In the genomic region with DNA sequence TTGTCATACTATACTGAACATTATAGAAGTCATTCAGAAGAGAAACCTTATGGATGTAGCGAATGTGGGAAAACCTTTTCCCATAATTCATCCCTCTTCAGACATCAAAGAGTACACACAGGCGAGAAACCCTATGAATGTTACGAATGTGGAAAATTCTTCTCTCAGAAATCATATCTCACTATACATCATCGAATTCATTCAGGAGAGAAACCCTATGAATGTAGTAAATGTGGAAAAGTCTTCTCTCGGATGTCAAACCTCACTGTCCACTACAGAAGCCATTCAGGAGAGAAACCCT, we compare ENCODE assay signal across 3 cellular contexts.
A peak's percentile ranks its signal among the peaks of the same experiment; 100 is the strongest.
TF ChIP-seq lines count a peak whose summit lies in the region.

No MANE protein-coding gene starts in this region.

TF ChIP-seq in HEK293T, 16 proteins besides CTCF, POLR2A, EP300 and RAD21:
- TF ChIP-seq ZNF384 (IDR thresholded peaks at IDR 0.05) (no peak), FOXA1 (IDR thresholded peaks at IDR 0.05) (no peak), FOXM1 (IDR thresholded peaks at IDR 0.05; ENCODE audit: borderline replicate concordance) (no peak), SUZ12 (IDR thresholded peaks at IDR 0.05) (no peak), SP1 (IDR thresholded peaks at IDR 0.05) (no peak), CTBP1 (IDR thresholded peaks at IDR 0.05; ENCODE audit: borderline replicate concordance) (no peak), NFRKB (IDR thresholded peaks at IDR 0.05) (peak; percentile 37; the same call in 1 of the 2 replicates)
- TF ChIP-seq, protein P1, sequence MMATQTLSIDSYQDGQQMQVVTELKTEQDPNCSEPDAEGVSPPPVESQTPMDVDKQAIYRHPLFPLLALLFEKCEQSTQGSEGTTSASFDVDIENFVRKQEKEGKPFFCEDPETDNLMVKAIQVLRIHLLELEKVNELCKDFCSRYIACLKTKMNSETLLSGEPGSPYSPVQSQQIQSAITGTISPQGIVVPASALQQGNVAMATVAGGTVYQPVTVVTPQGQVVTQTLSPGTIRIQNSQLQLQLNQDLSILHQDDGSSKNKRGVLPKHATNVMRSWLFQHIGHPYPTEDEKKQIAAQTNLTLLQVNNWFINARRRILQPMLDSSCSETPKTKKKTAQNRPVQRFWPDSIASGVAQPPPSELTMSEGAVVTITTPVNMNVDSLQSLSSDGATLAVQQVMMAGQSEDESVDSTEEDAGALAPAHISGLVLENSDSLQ (IDR thresholded peaks at IDR 0.05), result no peak

TF ChIP-seq in H1, 55 proteins besides CTCF, POLR2A, EP300 and RAD21:
- TF ChIP-seq FOSL1 (IDR thresholded peaks at IDR 0.05; ENCODE audit: insufficient read depth, low read depth, low read length) (no peak), HDAC2 (IDR thresholded peaks at IDR 0.05; ENCODE audit: borderline replicate concordance in 1 of 2, low read depth in 2 of 2, low read length in 2 of 2) (no peak), SRF (IDR thresholded peaks at IDR 0.05; ENCODE audit: low read depth, low read length) (no peak), SP1 (IDR thresholded peaks at IDR 0.05; ENCODE audit: low read depth, low read length) (no peak), GTF2F1 (IDR thresholded peaks at IDR 0.05; ENCODE audit: borderline replicate concordance, low read depth, low read length) (0 out of 2 replicates have a peak, but pooled peaks have one; percentile 27), EGR1 (IDR thresholded peaks at IDR 0.05; ENCODE audit: borderline replicate concordance, low read depth, low read length) (no peak)

TF ChIP-seq in SK-N-SH treated with all-trans-retinoic acid at 6 μM for 48 hours, 23 proteins besides CTCF, POLR2A, EP300 and RAD21:
- TF ChIP-seq ESRRG (CRISPR knock-in tag; IDR thresholded peaks at IDR 0.05), result no peak
- TF ChIP-seq ZNF8 (CRISPR knock-in tag; IDR thresholded peaks at IDR 0.05), result no peak
- TF ChIP-seq ZFP30 (CRISPR knock-in tag; IDR thresholded peaks at IDR 0.05), result no peak
- TF ChIP-seq, protein P2, sequence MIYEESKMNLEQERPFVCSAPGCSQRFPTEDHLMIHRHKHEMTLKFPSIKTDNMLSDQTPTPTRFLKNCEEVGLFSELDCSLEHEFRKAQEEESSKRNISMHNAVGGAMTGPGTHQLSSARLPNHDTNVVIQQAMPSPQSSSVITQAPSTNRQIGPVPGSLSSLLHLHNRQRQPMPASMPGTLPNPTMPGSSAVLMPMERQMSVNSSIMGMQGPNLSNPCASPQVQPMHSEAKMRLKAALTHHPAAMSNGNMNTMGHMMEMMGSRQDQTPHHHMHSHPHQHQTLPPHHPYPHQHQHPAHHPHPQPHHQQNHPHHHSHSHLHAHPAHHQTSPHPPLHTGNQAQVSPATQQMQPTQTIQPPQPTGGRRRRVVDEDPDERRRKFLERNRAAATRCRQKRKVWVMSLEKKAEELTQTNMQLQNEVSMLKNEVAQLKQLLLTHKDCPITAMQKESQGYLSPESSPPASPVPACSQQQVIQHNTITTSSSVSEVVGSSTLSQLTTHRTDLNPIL (CRISPR knock-in tag; IDR thresholded peaks at IDR 0.05; ENCODE audit: low read depth), result no peak
- TF ChIP-seq SNAI2 (CRISPR knock-in tag; IDR thresholded peaks at IDR 0.05), result no peak
- TF ChIP-seq, protein P3, sequence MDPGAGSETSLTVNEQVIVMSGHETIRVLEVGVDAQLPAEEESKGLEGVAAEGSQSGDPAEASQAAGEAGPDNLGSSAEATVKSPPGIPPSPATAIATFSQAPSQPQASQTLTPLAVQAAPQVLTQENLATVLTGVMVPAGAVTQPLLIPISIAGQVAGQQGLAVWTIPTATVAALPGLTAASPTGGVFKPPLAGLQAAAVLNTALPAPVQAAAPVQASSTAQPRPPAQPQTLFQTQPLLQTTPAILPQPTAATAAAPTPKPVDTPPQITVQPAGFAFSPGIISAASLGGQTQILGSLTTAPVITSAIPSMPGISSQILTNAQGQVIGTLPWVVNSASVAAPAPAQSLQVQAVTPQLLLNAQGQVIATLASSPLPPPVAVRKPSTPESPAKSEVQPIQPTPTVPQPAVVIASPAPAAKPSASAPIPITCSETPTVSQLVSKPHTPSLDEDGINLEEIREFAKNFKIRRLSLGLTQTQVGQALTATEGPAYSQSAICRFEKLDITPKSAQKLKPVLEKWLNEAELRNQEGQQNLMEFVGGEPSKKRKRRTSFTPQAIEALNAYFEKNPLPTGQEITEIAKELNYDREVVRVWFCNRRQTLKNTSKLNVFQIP (CRISPR knock-in tag; IDR thresholded peaks at IDR 0.05; ENCODE audit: borderline replicate concordance, low read depth), result no peak
- TF ChIP-seq ISL1 (CRISPR knock-in tag; IDR thresholded peaks at IDR 0.05), result no peak
- no peak for TF ChIP-seq OSR1 (CRISPR knock-in tag; IDR thresholded peaks at IDR 0.05)
- no peak for TF ChIP-seq PPARA (CRISPR knock-in tag; IDR thresholded peaks at IDR 0.05; ENCODE audit: borderline replicate concordance)
- TF ChIP-seq, protein P4, sequence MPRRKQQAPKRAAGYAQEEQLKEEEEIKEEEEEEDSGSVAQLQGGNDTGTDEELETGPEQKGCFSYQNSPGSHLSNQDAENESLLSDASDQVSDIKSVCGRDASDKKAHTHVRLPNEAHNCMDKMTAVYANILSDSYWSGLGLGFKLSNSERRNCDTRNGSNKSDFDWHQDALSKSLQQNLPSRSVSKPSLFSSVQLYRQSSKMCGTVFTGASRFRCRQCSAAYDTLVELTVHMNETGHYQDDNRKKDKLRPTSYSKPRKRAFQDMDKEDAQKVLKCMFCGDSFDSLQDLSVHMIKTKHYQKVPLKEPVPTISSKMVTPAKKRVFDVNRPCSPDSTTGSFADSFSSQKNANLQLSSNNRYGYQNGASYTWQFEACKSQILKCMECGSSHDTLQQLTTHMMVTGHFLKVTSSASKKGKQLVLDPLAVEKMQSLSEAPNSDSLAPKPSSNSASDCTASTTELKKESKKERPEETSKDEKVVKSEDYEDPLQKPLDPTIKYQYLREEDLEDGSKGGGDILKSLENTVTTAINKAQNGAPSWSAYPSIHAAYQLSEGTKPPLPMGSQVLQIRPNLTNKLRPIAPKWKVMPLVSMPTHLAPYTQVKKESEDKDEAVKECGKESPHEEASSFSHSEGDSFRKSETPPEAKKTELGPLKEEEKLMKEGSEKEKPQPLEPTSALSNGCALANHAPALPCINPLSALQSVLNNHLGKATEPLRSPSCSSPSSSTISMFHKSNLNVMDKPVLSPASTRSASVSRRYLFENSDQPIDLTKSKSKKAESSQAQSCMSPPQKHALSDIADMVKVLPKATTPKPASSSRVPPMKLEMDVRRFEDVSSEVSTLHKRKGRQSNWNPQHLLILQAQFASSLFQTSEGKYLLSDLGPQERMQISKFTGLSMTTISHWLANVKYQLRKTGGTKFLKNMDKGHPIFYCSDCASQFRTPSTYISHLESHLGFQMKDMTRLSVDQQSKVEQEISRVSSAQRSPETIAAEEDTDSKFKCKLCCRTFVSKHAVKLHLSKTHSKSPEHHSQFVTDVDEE (CRISPR knock-in tag; IDR thresholded peaks at IDR 0.05), result no peak
- no peak for TF ChIP-seq BACH2 (CRISPR knock-in tag; IDR thresholded peaks at IDR 0.05; ENCODE audit: borderline replicate concordance)
- TF ChIP-seq ZNF70 (CRISPR knock-in tag; IDR thresholded peaks at IDR 0.05), result no peak
- no peak for TF ChIP-seq CSDC2 (CRISPR knock-in tag; IDR thresholded peaks at IDR 0.05)
